Comparison of ENCODE assay signal across 7 cellular contexts in genomic region chr22:21898354-21898896, GRCh38.
"Had no signal": no experiment of that assay in that cellular context is flagged by ENCODE, and none has a peak within 500 bp of the region (broad histone marks: within the 10 kb centered on the region; RNA-seq: fewer than 3 reads in every experiment).

No MANE protein-coding gene starts in this region.

- H3K27ac ChIP-seq: HL-60, KMS-11 had no signal

- DNase-seq: IMR-90, KBM-7, KG1 had no signal

- ATAC-seq: HepG2 had no signal

- H3K9ac ChIP-seq: KMS-11 had no signal

- FAIRE-seq: HepG2, HTR-8/SVneo had no signal

- H3K4me2 ChIP-seq: KMS-11 had no signal
